ENCODE assay signal across 8 cellular contexts in the genomic region with DNA sequence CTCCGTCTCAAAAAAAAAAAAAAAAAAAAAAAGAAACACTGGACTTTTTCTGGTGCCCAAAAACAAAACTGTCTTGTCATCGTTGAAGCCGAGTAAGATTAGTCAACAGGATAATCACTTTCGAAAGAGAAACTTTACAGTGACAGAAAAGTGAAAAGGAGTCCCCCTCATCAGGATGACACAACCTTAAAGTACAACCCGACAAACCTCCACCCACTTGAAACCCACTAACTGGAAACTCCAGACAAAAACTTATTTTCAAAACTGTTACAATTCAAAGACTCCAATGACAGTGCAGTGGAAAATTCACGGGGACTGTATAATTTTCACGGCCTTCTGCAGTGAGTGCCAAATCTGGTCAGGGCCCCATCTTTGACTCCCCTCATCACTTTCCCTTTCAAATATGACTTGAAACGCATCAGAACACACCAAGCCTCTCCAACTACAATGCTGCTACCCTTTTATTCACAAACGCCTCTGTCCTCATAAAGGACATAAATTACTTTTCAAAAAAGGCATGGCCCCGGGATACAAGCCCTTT. TPM values are rescaled to one million over a fixed set of nuclear protein-coding genes. Genes with fewer than 3 reads are reported as not detected.
A peak's percentile ranks its signal among the peaks of the same experiment; 100 is the strongest.
DNase-seq lines count a peak whose midpoint lies in the region; ATAC-seq lines count a peak whose summit lies in the region.

No MANE protein-coding gene starts in this region.

- H3K27ac ChIP-seq in caudate nucleus (ENCODE audit: low read depth, low read length) (peak overlapping the region; percentile 86), stomach smooth muscle (ENCODE audit: low read length) (peak overlapping the region; percentile 92)

- DNase-seq in activated CD4-positive, CD25-positive, alpha-beta regulatory T cell (lab: John Stamatoyannopoulos, UW): no peak
- DNase-seq in SK-N-DZ (ENCODE audit: low spot score) (peak; percentile 24), caudate nucleus (lab: John Stamatoyannopoulos, UW) (peak in 2 of 61 donors; percentile 36 to 40), NCI-H526 treated with DMSO at 0.1 percent for 48 hours (lab: John Stamatoyannopoulos, UW) (no peak)

- ATAC-seq in activated CD4-positive, CD25-positive, alpha-beta regulatory T cell treated with anti-CD3 and anti-CD28 coated beads, Interleukin-2, amount 50 U/mL, for 24 hours: peak; percentile 89 to 90
- ATAC-seq in HG03064 (IDR thresholded peaks at IDR 0.05; ENCODE audit: low read depth, unreplicated experiment): peak; percentile 54

- no peaks in the 10 kb centered on the region for H3K27me3 ChIP-seq in mononuclear cell (ENCODE audit: insufficient read depth, low read length)
- H3K27me3 ChIP-seq in stomach smooth muscle (ENCODE audit: control insufficient read depth in 1 of 2, insufficient read depth in 2 of 2, low read length in 2 of 2): no peaks in the 10 kb centered on the region

- H3K4me3 ChIP-seq in mononuclear cell (ENCODE audit: low read length) (peak overlapping the region; percentile 83), stomach smooth muscle (ENCODE audit: low read length in 2 of 2) (peak overlapping the region; percentile 87 to 93)

- peak overlapping the region; percentile 90 to 95 for H3K9ac ChIP-seq in stomach smooth muscle (ENCODE audit: low read length in 2 of 2)

- H3K4me1 ChIP-seq in mononuclear cell (ENCODE audit: insufficient read depth, low read length) (peaks cover 36% of the 10 kb centered on the region), stomach smooth muscle (ENCODE audit: control insufficient read depth, insufficient read depth, low read length) (peaks cover 8% of the 10 kb centered on the region)

- H3K9me3 ChIP-seq in mononuclear cell (ENCODE audit: low read depth, low read length) (no peaks in the 10 kb centered on the region), stomach smooth muscle (ENCODE audit: control insufficient read depth in 2 of 2, low read length in 2 of 2) (no peaks in the 10 kb centered on the region)

- H3K36me3 ChIP-seq in stomach smooth muscle (ENCODE audit: control insufficient read depth in 2 of 2, insufficient read depth in 2 of 2, low read length in 2 of 2): no peaks in the 10 kb centered on the region

RNA-seq across cellular contexts. Expression of gene DENND5A, which starts 1.2 kb away (rescaled TPM):
- 59.6 and 65.2 TPM in 2 replicates for polyA plus RNA-seq in SK-N-DZ (2014; cell fraction: cytosol; rRNA removed)
- polyA plus RNA-seq in SK-N-DZ (2014; cell fraction: nucleus; rRNA removed): 86.4 and 97.3 TPM in 2 replicates
- total RNA-seq in mononuclear cell: 284 TPM

RNA-seq across cellular contexts. Expression of gene TMEM41B, which starts 50.5 kb away (rescaled TPM):
- polyA plus RNA-seq in SK-N-DZ (2014; cell fraction: cytosol; rRNA removed): 42.4 and 42.7 TPM in 2 replicates
- polyA plus RNA-seq in SK-N-DZ (2014; cell fraction: nucleus; rRNA removed): 51.8 and 67.8 TPM in 2 replicates
- 34.2 TPM for total RNA-seq in mononuclear cell
